In the genomic region with DNA sequence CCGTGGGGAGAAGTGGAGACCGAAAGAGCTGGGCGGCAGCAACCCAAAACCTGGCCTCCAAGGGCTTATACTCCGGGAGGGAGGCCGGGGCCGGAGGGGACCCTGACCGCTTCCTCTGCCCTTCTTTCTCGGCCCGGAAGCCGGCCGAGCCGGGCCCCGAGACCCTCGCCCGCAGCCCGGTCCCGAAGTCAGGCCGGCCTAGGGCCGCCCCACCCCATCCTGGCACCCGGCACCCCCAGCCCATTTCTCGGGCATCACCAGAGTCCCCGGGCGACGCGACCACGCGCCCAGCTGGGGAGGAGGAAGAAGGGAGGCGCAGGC, we compare ENCODE assay signal across 8 cellular contexts. TPM values are rescaled to one million over a fixed set of nuclear protein-coding genes. Genes with fewer than 3 reads are reported as not detected.
DNase-seq lines count a peak whose midpoint lies in the region; ATAC-seq and TF ChIP-seq lines count a peak whose summit lies in the region.

No MANE protein-coding gene starts in this region.

- H3K4me1 ChIP-seq in Panc1 (ENCODE audit: control insufficient read depth, insufficient read depth, low read length) (peaks cover 22% of the 10 kb centered on the region), osteoblast (ENCODE audit: insufficient read depth, low read length) (peaks cover 14% of the 10 kb centered on the region)

- no TSS peak for BruUV-seq in Panc1 (replicated peaks; lab: Mats Ljungman, UMichigan)

- no peaks in the 10 kb centered on the region for H3K27me3 ChIP-seq in Panc1 (ENCODE audit: control insufficient read depth, insufficient read depth, low read length)
- peaks cover 7% of the 10 kb centered on the region for H3K27me3 ChIP-seq in osteoblast (ENCODE audit: insufficient read depth, low read length)

- POLR2A ChIA-PET in HEK293T (lab: Yijun Ruan, JAX), result interaction anchor here (0.8 to 2.4 kb wide), 9 partner anchors 10 to 235 kb away, joined by 3 to 29 read pairs (median 5); a partner anchor contains a TSS
- POLR2A ChIA-PET in Panc1 (lab: Charles Lee), result no interaction called here

- TF ChIP-seq CTCF in GM12864 (IDR thresholded peaks at IDR 0.05; ENCODE audit: low read depth, low read length, missing control alignments) (no peak), Panc1 (IDR thresholded peaks at IDR 0.05) (no peak), osteoblast (IDR thresholded peaks at IDR 0.05; ENCODE audit: extremely low read depth, low read depth, low read length) (no peak)

- DNase-seq in GM12864 (ENCODE audit: low read depth) (no peak), HEK293T (ENCODE audit: extremely low spot score) (no peak), Panc1 (ENCODE audit: low read depth, low spot score) (no peak), epithelial cell of prostate (ENCODE audit: low read depth, low spot score) (no peak), osteoblast (ENCODE audit: insufficient read length, low spot score, missing footprints) (no peak), NCI-H748 treated with DMSO at 0.1 percent for 48 hours (lab: John Stamatoyannopoulos, UW) (no peak), GOT3 (lab: John Stamatoyannopoulos, UW) (no peak)

- peak overlapping the region; percentile 93 for H2AFZ ChIP-seq in osteoblast (ENCODE audit: low read length)

- H3K36me3 ChIP-seq in Panc1 (ENCODE audit: control insufficient read depth, insufficient read depth, low read length) (no peaks in the 10 kb centered on the region; the same call in 1 of the 2 replicates), osteoblast (ENCODE audit: insufficient read depth, low read length) (no peaks in the 10 kb centered on the region)

- peaks cover 2% of the 10 kb centered on the region for H3K79me2 ChIP-seq in osteoblast (ENCODE audit: insufficient read depth, low read length)

- in situ Hi-C loops in Panc1 (cut with HindIII; ENCODE audit: low pct_unique_long_range_greater_than_20kb, low sequenced_read_pairs), result no loop called here

- intact Hi-C loops in Panc1 (cut with micrococcal nuclease; ENCODE audit: unreplicated experiment), result loop anchor here (5.0 to 10.0 kb wide), 2 partner anchors 214 to 287 kb away; no protein-coding TSS in a partner anchor

- H4K20me1 ChIP-seq in osteoblast (ENCODE audit: insufficient read depth, low read length), result no peaks in the 10 kb centered on the region

- H3K27ac ChIP-seq in Panc1 (ENCODE audit: low read length) (peak overlapping the region; percentile 91), epithelial cell of prostate (peak overlapping the region; percentile 73), osteoblast (ENCODE audit: low read depth, low read length) (peak overlapping the region; percentile 39)

- peak overlapping the region; percentile 98 for H3K4me2 ChIP-seq in osteoblast (ENCODE audit: insufficient read depth, low read length)

- CTCF ChIA-PET in HEK293T (lab: Yijun Ruan, JAX), result interaction anchor here (1.4 kb wide), 1 partner anchor 82 kb away, joined by 3 read pairs; no protein-coding TSS in a partner anchor
- CTCF ChIA-PET in Panc1 (lab: Charles Lee), result interaction anchor here (0.6 kb wide), 2 partner anchors 45 to 591 kb away, joined by 3 to 4 read pairs; no protein-coding TSS in a partner anchor

- ATAC-seq in Panc1, result peak; percentile 35; the same call in 1 of the 2 replicates
- ATAC-seq in HG02798 (IDR thresholded peaks at IDR 0.05; ENCODE audit: poor library complexity, unreplicated experiment), result no peak

- H3K4me3 ChIP-seq in GM12864 (ENCODE audit: low read depth, low read length), result peak overlapping the region; percentile 98
- H3K4me3 ChIP-seq in Panc1 (ENCODE audit: low read depth in 2 of 2, low read length in 2 of 2), result peak overlapping the region; percentile 68 to 88
- peak overlapping the region; percentile 90 for H3K4me3 ChIP-seq in osteoblast (ENCODE audit: insufficient read depth, low read length)

- no peaks in the 10 kb centered on the region for H3K9me3 ChIP-seq in Panc1 (ENCODE audit: control insufficient read depth, insufficient read depth, low read depth, low read length)
- H3K9me3 ChIP-seq in osteoblast (ENCODE audit: low read depth, low read length), result no peaks in the 10 kb centered on the region

TF ChIP-seq in HEK293T, 16 proteins besides CTCF, POLR2A, EP300 and RAD21:
- TF ChIP-seq FOXA1 (IDR thresholded peaks at IDR 0.05), result no peak
- 0 out of 2 replicates have a peak, but pooled peaks have one; percentile 22 for TF ChIP-seq L3MBTL2 (conservative IDR thresholded peaks at IDR 0.05)
TF ChIP-seq in HEK293T: peak in this region for 1.

RNA-seq across cellular contexts. Expression of a gene that starts 0.6 kb away (rescaled TPM):
- total RNA-seq in Panc1 (2021; ENCODE audit: unreplicated experiment), result 19.9 TPM
- polyA plus RNA-seq in Panc1 (2012; ENCODE audit: insufficient read length), result 21.3 TPM
- 1.4 and 1.8 TPM in 2 replicates for total RNA-seq in osteoblast

RNA-seq across cellular contexts. Expression of a gene that starts 57.1 kb away (rescaled TPM):
- total RNA-seq in Panc1 (2021; ENCODE audit: unreplicated experiment) (6.8 TPM), osteoblast (5.6 and 6.2 TPM in 2 replicates)
- 5.0 TPM for polyA plus RNA-seq in Panc1 (2012; ENCODE audit: insufficient read length)

Comparison
In these comparisons a context has a peak if more than half of its experiments do, and no peak if none do; other contexts are left out.
1. H3K27ac ChIP-seq: peak in every context shown above with its lines; median percentile 91 in Panc1; 73 in epithelial cell of prostate; 39 in osteoblast.